Comparison of ENCODE assay signal across 20 cellular contexts in genomic region chr7:139032473-139032872, GRCh38. TPM values are rescaled to one million over a fixed set of nuclear protein-coding genes. Genes with fewer than 3 reads are reported as not detected.
A peak's percentile ranks its signal among the peaks of the same experiment; 100 is the strongest.
DNase-seq lines count a peak whose midpoint lies in the region; ATAC-seq and TF ChIP-seq lines count a peak whose summit lies in the region.
"Had no signal": no experiment of that assay in that cellular context is flagged by ENCODE, and none has a peak within 500 bp of the region (broad histone marks: within the 10 kb centered on the region; RNA-seq: fewer than 3 reads in every experiment).

No MANE protein-coding gene starts in this region.

- peak; percentile 26 for DNase-seq in activated CD8-positive, alpha-beta memory T cell treated with anti-CD3 and anti-CD28 coated beads, Interleukin-2, amount 50 U/mL, for 48 hours
- DNase-seq in activated CD8-positive, alpha-beta memory T cell treated with anti-CD3 and anti-CD28 coated beads, Interleukin-2, amount 50 U/mL, for 4 hours = no peak
- DNase-seq in WTC11 (ENCODE audit: low spot score) (no peak), endodermal cell (no peak), SJCRH30 (no peak)
- DNase-seq: AML-193; Caco-2; Calu3; CD4-positive, alpha-beta T cell; CD8-positive, alpha-beta T cell; DMS79 treated with DMSO at 0.1 percent for 48 hours; EL; GDM1 had no signal

- H3K9me3 Mint-ChIP-seq in WTC11 = no peaks in the 10 kb centered on the region
- no peaks in the 10 kb centered on the region for H3K9me3 Mint-ChIP-seq in endodermal cell
- H3K9me3 Mint-ChIP-seq: CD4-positive, alpha-beta T cell; CD8-positive, alpha-beta T cell had no signal

- H3K4me1 Mint-ChIP-seq in WTC11 = peaks cover 18% of the 10 kb centered on the region
- H3K4me1 Mint-ChIP-seq in endodermal cell = peaks cover 1% of the 10 kb centered on the region

- CTCF ChIA-PET in WTC11 (lab: Charles Lee) = no interaction called here

- POLR2A ChIA-PET in WTC11 (lab: Charles Lee) = interaction anchor here (0.6 kb wide), 1 partner anchor 19 kb away, joined by 3 read pairs; no protein-coding TSS in a partner anchor

- no peak for ATAC-seq in WTC11
- ATAC-seq: A549; CD8-positive, alpha-beta T cell; GM12878 had no signal

- TF ChIP-seq CTCF in WTC11 (IDR thresholded peaks at IDR 0.05) = no peak
- no peak for TF ChIP-seq CTCF in endodermal cell (conservative IDR thresholded peaks at IDR 0.05)

- H3K27me3 ChIP-seq in endodermal cell (ENCODE audit: control insufficient read depth, insufficient read depth, low read length, poor library complexity, severe bottlenecking) (peaks cover 6% of the 10 kb centered on the region), SJCRH30 (no peaks in the 10 kb centered on the region)
- H3K27me3 ChIP-seq: BLaER1 treated with 17β-estradiol and CSF1 and Interleukin-3, amounts not matched to agents 10 nM and 100 nM had no signal

- no peak overlapping the region for H3K9ac ChIP-seq in endodermal cell (ENCODE audit: extremely low read depth, low read length, poor library complexity, severe bottlenecking)
- H3K9ac ChIP-seq: BLaER1 treated with 17β-estradiol and CSF1 and Interleukin-3, amounts not matched to agents 10 nM and 100 nM had no signal

- H3K4me3 Mint-ChIP-seq in WTC11 = no peak overlapping the region
- H3K4me3 Mint-ChIP-seq in endodermal cell = no peak overlapping the region
- H3K4me3 Mint-ChIP-seq: B cell; CD4-positive, alpha-beta T cell; CD8-positive, alpha-beta T cell had no signal

- H3K36me3 Mint-ChIP-seq in WTC11 (peaks cover 44% of the 10 kb centered on the region), endodermal cell (ENCODE audit: low read depth) (peaks cover 53% of the 10 kb centered on the region)
- H3K36me3 Mint-ChIP-seq: CD8-positive, alpha-beta T cell had no signal

- H3K27ac Mint-ChIP-seq in WTC11 = no peak overlapping the region
- no peak overlapping the region for H3K27ac Mint-ChIP-seq in endodermal cell
- H3K27ac Mint-ChIP-seq: B cell; CD4-positive, alpha-beta T cell; CD8-positive, alpha-beta T cell had no signal

- 83% methylated on average over 4 of the region's 4 CpGs; no CpG with 5 or more reads in 1 of the 2 experiments for WGBS in endodermal cell (ENCODE audit: insufficient coverage in 1 of 2, insufficient read length in 1 of 2), 2 experiments

- H3K36me3 ChIP-seq in endodermal cell (ENCODE audit: control insufficient read depth, insufficient read depth, low read length) (peaks cover 4% of the 10 kb centered on the region), SJCRH30 (peaks cover 66% of the 10 kb centered on the region)

- no peak overlapping the region for H3K27ac ChIP-seq in endodermal cell (ENCODE audit: low read depth, low read length)
- H3K27ac ChIP-seq in SJCRH30 = no peak overlapping the region
- H3K27ac ChIP-seq: 22Rv1; A549; BLaER1 treated with 17β-estradiol and CSF1 and Interleukin-3, amounts not matched to agents 10 nM and 100 nM; C4-2B had no signal

- H3K9me3 ChIP-seq in endodermal cell (ENCODE audit: control insufficient read depth, low read length) (no peaks in the 10 kb centered on the region), SJCRH30 (replicated peaks) (no peaks in the 10 kb centered on the region)
- H3K9me3 ChIP-seq: A549; BLaER1 treated with 17β-estradiol and CSF1 and Interleukin-3, amounts not matched to agents 10 nM and 100 nM; Caco-2 had no signal

- no peak overlapping the region for H3K4me3 ChIP-seq in endodermal cell (ENCODE audit: low read length)
- H3K4me3 ChIP-seq in SJCRH30 = no peak overlapping the region
- H3K4me3 ChIP-seq: A549; BLaER1 treated with 17β-estradiol and CSF1 and Interleukin-3, amounts not matched to agents 10 nM and 100 nM; GM12878 had no signal

- peaks cover 11% of the 10 kb centered on the region; the same call in 1 of the 2 replicates for H3K27me3 Mint-ChIP-seq in WTC11 (ENCODE audit: low read depth)
- H3K27me3 Mint-ChIP-seq in endodermal cell (ENCODE audit: insufficient read depth) = peaks cover 2% of the 10 kb centered on the region
- H3K27me3 Mint-ChIP-seq: B cell; CD4-positive, alpha-beta T cell had no signal

- H3K4me1 ChIP-seq in endodermal cell (ENCODE audit: control insufficient read depth, insufficient read depth, low read length) (peaks cover under 1% of the 10 kb centered on the region), SJCRH30 (peaks cover 6% of the 10 kb centered on the region; the same call in 1 of the 2 replicates)

TF ChIP-seq in WTC11, 78 proteins besides CTCF, POLR2A, EP300 and RAD21:
- TF ChIP-seq FOXP4 (CRISPR knock-in tag; IDR thresholded peaks at IDR 0.05) (no peak), HMGA2 (CRISPR knock-in tag; IDR thresholded peaks at IDR 0.05) (peak; percentile 96)

RNA-seq across cellular contexts. Expression of gene ZC3HAV1L, which starts 3.4 kb away (rescaled TPM):
- 5.8 to 9.3 TPM (median 7.1 TPM) in 3 replicates for total RNA-seq in WTC11 (2021)
- total RNA-seq in endodermal cell = 10 to 100 TPM in 1 of 2 donors, 1 to 10 TPM in 1; 9.7 to 10.9 TPM
- polyA plus RNA-seq in endodermal cell (2013, experiment 1 of 2) = 8.2 TPM
- 8.4 TPM for polyA plus RNA-seq in endodermal cell (2013, experiment 2 of 2)
- total RNA-seq in SJCRH30 (2014; rRNA removed; shearing (Covaris generic)) = 57.1 and 62.4 TPM in 2 replicates
- total RNA-seq: A172 had no signal

RNA-seq across cellular contexts. Expression of gene KIAA1549, which starts 51.3 kb away (rescaled TPM):
- total RNA-seq in WTC11 (2021) = 16.3 to 18.7 TPM (median 17.2 TPM) in 3 replicates
- 10 to 100 TPM; 18.7 to 19.3 TPM for total RNA-seq in endodermal cell
- polyA plus RNA-seq in endodermal cell (2013, experiment 1 of 2) = 22.6 TPM
- 21.7 TPM for polyA plus RNA-seq in endodermal cell (2013, experiment 2 of 2)
- total RNA-seq in SJCRH30 (2014; rRNA removed; shearing (Covaris generic)) = 11.8 and 12.5 TPM in 2 replicates
- total RNA-seq: CD4-positive, alpha-beta T cell had no signal
